Comparison of ENCODE assay signal across 8 cellular contexts in genomic region chr2:85326946-85327756, GRCh38.
DNase-seq lines count a peak whose midpoint lies in the region; ATAC-seq and TF ChIP-seq lines count a peak whose summit lies in the region.

No MANE protein-coding gene starts in this region.

- TF ChIP-seq CTCF in 22Rv1 (IDR thresholded peaks at IDR 0.05): no peak
- no peak for TF ChIP-seq CTCF in brain microvascular endothelial cell (IDR thresholded peaks at IDR 0.05; ENCODE audit: low read depth, low read length, missing control alignments)

- no peaks in the 10 kb centered on the region for H3K27me3 ChIP-seq in brain microvascular endothelial cell (replicated peaks)
- no peaks in the 10 kb centered on the region for H3K27me3 ChIP-seq in layer of hippocampus (ENCODE audit: control insufficient read depth, insufficient read depth, low read length)

- in situ Hi-C loops in brain microvascular endothelial cell (cut with HindIII; ENCODE audit: low pct_ligation_motif_present, low sequenced_read_pairs): no loop called here

- peaks cover 33% of the 10 kb centered on the region for H3K36me3 ChIP-seq in brain microvascular endothelial cell (replicated peaks)

- peak overlapping the region; percentile 85 for H3K4me3 ChIP-seq in brain microvascular endothelial cell (ENCODE audit: low read depth, low read length)

- ATAC-seq in GM18867 (IDR thresholded peaks at IDR 0.05; ENCODE audit: unreplicated experiment) (peak; percentile 28), HG03460 (IDR thresholded peaks at IDR 0.05; ENCODE audit: unreplicated experiment) (peak; percentile 33)

- H3K27ac ChIP-seq in 22Rv1 (peak overlapping the region; percentile 86), brain microvascular endothelial cell (no peak overlapping the region), layer of hippocampus (ENCODE audit: low read depth, low read length) (peak overlapping the region; percentile 97)

- peak; percentile 44 for DNase-seq in T-helper 9 cell
- DNase-seq in brain microvascular endothelial cell: peak; percentile 39
- DNase-seq in stimulated activated CD4-positive, alpha-beta T cell treated with anti-CD3 and anti-CD28 coated beads, Interleukin-4, amount 100 ng/mL, for 1 hour: peak; percentile 52
- DNase-seq in COR-L47 (lab: John Stamatoyannopoulos, UW): no peak
